14 cellular contexts compared by ENCODE assay signal in the genomic region with DNA sequence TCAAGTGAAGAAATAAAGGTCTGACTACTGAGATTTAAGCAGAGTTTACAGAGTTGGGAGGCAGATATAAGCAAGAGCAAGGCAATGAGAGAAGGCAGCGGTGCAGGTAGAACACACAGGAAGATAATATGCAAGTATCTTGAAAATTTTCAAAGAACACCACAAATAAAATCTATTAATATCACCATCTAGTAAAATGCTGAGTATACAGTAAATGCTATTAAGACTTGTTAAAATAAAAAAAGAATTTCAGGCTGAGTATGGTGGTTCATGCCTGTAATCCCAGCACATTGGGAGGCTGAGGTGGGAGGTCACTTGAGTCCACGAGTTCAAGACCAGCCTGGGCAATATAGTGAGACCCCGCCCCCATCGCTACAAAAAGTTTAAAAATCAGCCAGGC. TPM values are rescaled to one million over a fixed set of nuclear protein-coding genes. Genes with fewer than 3 reads are reported as not detected.
DNase-seq lines count a peak whose midpoint lies in the region; ATAC-seq and TF ChIP-seq lines count a peak whose summit lies in the region.
"Had no signal": no experiment of that assay in that cellular context is flagged by ENCODE, and none has a peak within 500 bp of the region (broad histone marks: within the 10 kb centered on the region; RNA-seq: fewer than 3 reads in every experiment).

No MANE protein-coding gene starts in this region.

- H3K9me3 Mint-ChIP-seq in activated CD4-positive, alpha-beta memory T cell treated with anti-CD3 and anti-CD28 coated beads for 36 hours: no peaks in the 10 kb centered on the region
- H3K9me3 Mint-ChIP-seq: CD4-positive, CD25-positive, alpha-beta regulatory T cell had no signal

- H3K27me3 ChIP-seq in brain microvascular endothelial cell (replicated peaks) (no peaks in the 10 kb centered on the region), skeletal muscle satellite cell (ENCODE audit: control insufficient read depth, insufficient read depth, low read length) (no peaks in the 10 kb centered on the region)
- H3K27me3 ChIP-seq: BLaER1 had no signal

- ATAC-seq in HG02884 (IDR thresholded peaks at IDR 0.05; ENCODE audit: unreplicated experiment): no peak
- ATAC-seq: GM12878, HCT116 had no signal

- intact Hi-C loops in activated CD4-positive, alpha-beta memory T cell treated with anti-CD3 and anti-CD28 coated beads for 36 hours (cut with micrococcal nuclease): no loop called here

- TF ChIP-seq CTCF in HEK293 (tag by site-specific recombination; IDR thresholded peaks at IDR 0.05) (no peak), brain microvascular endothelial cell (IDR thresholded peaks at IDR 0.05; ENCODE audit: low read depth, low read length, missing control alignments) (no peak)

- H3K27ac ChIP-seq in HEK293 (ENCODE audit: extremely low read depth, low read depth, low read length): no peak overlapping the region
- H3K27ac ChIP-seq in brain microvascular endothelial cell: peak overlapping the region; percentile 46
- H3K27ac ChIP-seq: BLaER1, HL-60 had no signal

- H3K4me3 Mint-ChIP-seq in activated CD4-positive, alpha-beta memory T cell treated with anti-CD3 and anti-CD28 coated beads for 36 hours: no peak overlapping the region
- H3K4me3 Mint-ChIP-seq: CD4-positive, CD25-positive, alpha-beta regulatory T cell had no signal

- no peak overlapping the region for H3K27ac Mint-ChIP-seq in activated CD4-positive, alpha-beta memory T cell treated with anti-CD3 and anti-CD28 coated beads for 36 hours
- H3K27ac Mint-ChIP-seq: CD4-positive, CD25-positive, alpha-beta regulatory T cell had no signal

- no peaks in the 10 kb centered on the region for H3K36me3 ChIP-seq in HEK293 (ENCODE audit: control insufficient read depth in 2 of 2, insufficient read depth in 1 of 2, low read length in 2 of 2)
- no peaks in the 10 kb centered on the region for H3K36me3 ChIP-seq in brain microvascular endothelial cell (replicated peaks)
- no peaks in the 10 kb centered on the region for H3K36me3 ChIP-seq in skeletal muscle satellite cell (ENCODE audit: insufficient read depth, low read length)
- H3K36me3 ChIP-seq: BLaER1 had no signal

- H3K9ac ChIP-seq in skeletal muscle satellite cell (ENCODE audit: low read depth, low read length): peak overlapping the region; percentile 31
- H3K9ac ChIP-seq: BLaER1 had no signal

- no peak overlapping the region for H3K4me2 ChIP-seq in skeletal muscle satellite cell (ENCODE audit: low read length)
- H3K4me2 ChIP-seq: BLaER1 had no signal

- H3K4me3 ChIP-seq in HEK293 (ENCODE audit: low read depth, low read length): no peak overlapping the region
- H3K4me3 ChIP-seq in brain microvascular endothelial cell (ENCODE audit: low read depth, low read length): no peak overlapping the region
- no peak overlapping the region for H3K4me3 ChIP-seq in skeletal muscle satellite cell (ENCODE audit: low read length)
- H3K4me3 ChIP-seq: BLaER1, GM12878 had no signal

- CTCF ChIA-PET in HEK293 (lab: Yijun Ruan, JAX): no interaction called here
- CTCF ChIA-PET in activated CD4-positive, alpha-beta memory T cell treated with anti-CD3 and anti-CD28 coated beads for 36 hours (lab: Charles Lee): interaction anchor here (0.8 to 1.1 kb wide), 2 partner anchors 20 to 155 kb away, joined by 4 to 5 read pairs; partner anchors contain the start of gene SORT1

- POLR2A ChIA-PET in HEK293 (lab: Yijun Ruan, JAX): no interaction called here
- POLR2A ChIA-PET in activated CD4-positive, alpha-beta memory T cell treated with anti-CD3 and anti-CD28 coated beads for 36 hours (lab: Charles Lee): no interaction called here

- peaks cover 3% of the 10 kb centered on the region for H3K27me3 Mint-ChIP-seq in activated CD4-positive, alpha-beta memory T cell treated with anti-CD3 and anti-CD28 coated beads for 36 hours

- peaks cover 8% of the 10 kb centered on the region for H3K4me1 Mint-ChIP-seq in activated CD4-positive, alpha-beta memory T cell treated with anti-CD3 and anti-CD28 coated beads for 36 hours (ENCODE audit: low read depth)
- H3K4me1 Mint-ChIP-seq: CD4-positive, CD25-positive, alpha-beta regulatory T cell had no signal

- DNase-seq in brain microvascular endothelial cell (no peak), GM03348 (ENCODE audit: low spot score) (no peak)
- DNase-seq in activated CD4-positive, alpha-beta memory T cell treated with anti-CD3 and anti-CD28 coated beads for 36 hours: no peak
- DNase-seq: AML-193; CD4-positive, CD25-positive, alpha-beta regulatory T cell; DMS53; KG1 had no signal

- H3K9me3 ChIP-seq in HEK293 (ENCODE audit: control insufficient read depth, insufficient read depth, low read depth, low read length) (no peaks in the 10 kb centered on the region), skeletal muscle satellite cell (replicated peaks; ENCODE audit: low read length) (no peaks in the 10 kb centered on the region)

- in situ Hi-C loops in brain microvascular endothelial cell (cut with HindIII; ENCODE audit: low pct_ligation_motif_present, low sequenced_read_pairs): no loop called here

- no peaks in the 10 kb centered on the region for H3K36me3 Mint-ChIP-seq in activated CD4-positive, alpha-beta memory T cell treated with anti-CD3 and anti-CD28 coated beads for 36 hours
- H3K36me3 Mint-ChIP-seq: CD4-positive, CD25-positive, alpha-beta regulatory T cell had no signal

- no peaks in the 10 kb centered on the region; the same call in 1 of the 2 replicates for H3K4me1 ChIP-seq in HEK293 (ENCODE audit: control insufficient read depth, insufficient read depth, low read length)
- peaks cover 47% of the 10 kb centered on the region for H3K4me1 ChIP-seq in skeletal muscle satellite cell (ENCODE audit: control insufficient read depth, insufficient read depth, low read length)

TF ChIP-seq in HEK293, 187 proteins besides CTCF, POLR2A, EP300 and RAD21:
- 0 out of 2 replicates have a peak, but pooled peaks have one; percentile 31 for TF ChIP-seq ZNF121 (tag by site-specific recombination; IDR thresholded peaks at IDR 0.05)
- TF ChIP-seq, protein P1, sequence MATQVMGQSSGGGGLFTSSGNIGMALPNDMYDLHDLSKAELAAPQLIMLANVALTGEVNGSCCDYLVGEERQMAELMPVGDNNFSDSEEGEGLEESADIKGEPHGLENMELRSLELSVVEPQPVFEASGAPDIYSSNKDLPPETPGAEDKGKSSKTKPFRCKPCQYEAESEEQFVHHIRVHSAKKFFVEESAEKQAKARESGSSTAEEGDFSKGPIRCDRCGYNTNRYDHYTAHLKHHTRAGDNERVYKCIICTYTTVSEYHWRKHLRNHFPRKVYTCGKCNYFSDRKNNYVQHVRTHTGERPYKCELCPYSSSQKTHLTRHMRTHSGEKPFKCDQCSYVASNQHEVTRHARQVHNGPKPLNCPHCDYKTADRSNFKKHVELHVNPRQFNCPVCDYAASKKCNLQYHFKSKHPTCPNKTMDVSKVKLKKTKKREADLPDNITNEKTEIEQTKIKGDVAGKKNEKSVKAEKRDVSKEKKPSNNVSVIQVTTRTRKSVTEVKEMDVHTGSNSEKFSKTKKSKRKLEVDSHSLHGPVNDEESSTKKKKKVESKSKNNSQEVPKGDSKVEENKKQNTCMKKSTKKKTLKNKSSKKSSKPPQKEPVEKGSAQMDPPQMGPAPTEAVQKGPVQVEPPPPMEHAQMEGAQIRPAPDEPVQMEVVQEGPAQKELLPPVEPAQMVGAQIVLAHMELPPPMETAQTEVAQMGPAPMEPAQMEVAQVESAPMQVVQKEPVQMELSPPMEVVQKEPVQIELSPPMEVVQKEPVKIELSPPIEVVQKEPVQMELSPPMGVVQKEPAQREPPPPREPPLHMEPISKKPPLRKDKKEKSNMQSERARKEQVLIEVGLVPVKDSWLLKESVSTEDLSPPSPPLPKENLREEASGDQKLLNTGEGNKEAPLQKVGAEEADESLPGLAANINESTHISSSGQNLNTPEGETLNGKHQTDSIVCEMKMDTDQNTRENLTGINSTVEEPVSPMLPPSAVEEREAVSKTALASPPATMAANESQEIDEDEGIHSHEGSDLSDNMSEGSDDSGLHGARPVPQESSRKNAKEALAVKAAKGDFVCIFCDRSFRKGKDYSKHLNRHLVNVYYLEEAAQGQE (tag by site-specific recombination; IDR thresholded peaks at IDR 0.05): no peak

RNA-seq across cellular contexts. Expression of gene SORT1, which starts 20.0 kb away (rescaled TPM):
- 1.0 and 13.1 TPM in 2 replicates for total RNA-seq in skeletal muscle satellite cell (2012; rRNA removed)
- under 1 TPM; 0.31 to 0.51 TPM for total RNA-seq in activated CD4-positive, alpha-beta memory T cell treated with anti-CD3 and anti-CD28 coated beads for 36 hours

RNA-seq across cellular contexts. Expression of gene PSMA5, which starts 48.5 kb away (rescaled TPM):
- total RNA-seq in skeletal muscle satellite cell (2012; rRNA removed): 55.3 and 65.4 TPM in 2 replicates
- total RNA-seq in activated CD4-positive, alpha-beta memory T cell treated with anti-CD3 and anti-CD28 coated beads for 36 hours: 100 to 1,000 TPM; 217 to 218 TPM
